In genomic region chr11:119382101-119382500, GRCh38 we compare ENCODE assay signal across 8 cellular contexts. TPM values are rescaled to one million over a fixed set of nuclear protein-coding genes. Genes with fewer than 3 reads are reported as not detected.
DNase-seq lines count a peak whose midpoint lies in the region; ATAC-seq, FAIRE-seq and TF ChIP-seq lines count a peak whose summit lies in the region.

No MANE protein-coding gene starts in this region.

- H3K79me2 ChIP-seq in endothelial cell of umbilical vein (ENCODE audit: control insufficient read depth, insufficient read depth, low read length): no peaks in the 10 kb centered on the region

- intact Hi-C loops in Caco-2 (cut with micrococcal nuclease; ENCODE audit: unreplicated experiment) (no loop called here), endothelial cell of umbilical vein (cut with micrococcal nuclease) (no loop called here), pancreas (cut with DNase I) (no loop called here)

- H3K27ac ChIP-seq in endothelial cell of umbilical vein (ENCODE audit: insufficient read depth, low read depth, low read length): no peak overlapping the region
- H3K27ac ChIP-seq in pancreas: peak overlapping the region; percentile 2 to 68 (median 41)

- no peak for TF ChIP-seq POLR2A in endothelial cell of umbilical vein (IDR thresholded peaks at IDR 0.05; ENCODE audit: low read depth, low read length)

- H3K27me3 ChIP-seq in Caco-2 (replicated peaks; ENCODE audit: control insufficient read depth, insufficient read depth, low read length) (no peaks in the 10 kb centered on the region; the same call in 1 of the 2 replicates), endothelial cell of umbilical vein (ENCODE audit: control insufficient read depth in 2 of 2, insufficient read depth in 2 of 2, low read length in 2 of 2) (peaks cover 7 to 14% of the 10 kb centered on the region in 2 experiments), pancreas (no peaks in the 10 kb centered on the region)

- H3K9me1 ChIP-seq in endothelial cell of umbilical vein (replicated peaks; ENCODE audit: control insufficient read depth, extremely low read depth, insufficient read depth, low read length): no peaks in the 10 kb centered on the region

- peak overlapping the region; percentile 75 for H3K4me2 ChIP-seq in endothelial cell of umbilical vein (ENCODE audit: insufficient read depth, low read length)

- H2AFZ ChIP-seq in endothelial cell of umbilical vein (ENCODE audit: low read depth, low read length): peak overlapping the region; percentile 56

- TF ChIP-seq CTCF in Caco-2 (IDR thresholded peaks at IDR 0.05; ENCODE audit: insufficient read depth in 1 of 2, low read depth in 1 of 2, low read length in 1 of 2, severe bottlenecking in 1 of 2, unreplicated experiment in 1 of 2): no peak
- TF ChIP-seq CTCF in LNCaP clone FGC (IDR thresholded peaks at IDR 0.05; ENCODE audit: control insufficient read depth, extremely low read depth, insufficient read depth): no peak
- TF ChIP-seq CTCF in endothelial cell of umbilical vein (IDR thresholded peaks at IDR 0.05; ENCODE audit: extremely low read depth in 1 of 2, insufficient read depth in 1 of 2, low read depth in 1 of 2, low read length in 2 of 2): no peak
- no peak for TF ChIP-seq CTCF in pancreas (IDR thresholded peaks at IDR 0.05)
- TF ChIP-seq CTCF in HFFc6 (IDR thresholded peaks at IDR 0.05): no peak

- dilution Hi-C loops in endothelial cell of umbilical vein (cut with MboI; ENCODE audit: extremely low pct_ligation_motif_present, low sequenced_read_pairs): no loop called here

- peak overlapping the region; percentile 46 for H3K4me3 ChIP-seq in Caco-2 (ENCODE audit: low read depth, low read length)
- peak overlapping the region; percentile 59 for H3K4me3 ChIP-seq in LNCaP clone FGC (ENCODE audit: low read depth, low read length)
- peak overlapping the region in 2 of 3 experiments; percentile 31 to 41 for H3K4me3 ChIP-seq in endothelial cell of umbilical vein (replicated peaks in 1 of 3; ENCODE audit: insufficient read depth in 1 of 3, low read depth in 1 of 3, low read length in 3 of 3)
- peak overlapping the region in 3 of 4 donors; percentile 35 to 62 (median 56) for H3K4me3 ChIP-seq in pancreas

- H3K36me3 ChIP-seq in Caco-2 (ENCODE audit: control insufficient read depth, insufficient read depth, low read length) (no peaks in the 10 kb centered on the region), endothelial cell of umbilical vein (ENCODE audit: control insufficient read depth in 2 of 2, extremely low read depth in 1 of 2, insufficient read depth in 2 of 2, low read length in 2 of 2) (no peaks in the 10 kb centered on the region), pancreas (no peaks in the 10 kb centered on the region)

- CTCF ChIA-PET in Caco-2 (lab: Charles Lee): interaction anchor here (1.2 to 4.7 kb wide), 2 partner anchors 43 to 138 kb away, joined by 3 to 66 read pairs; partner anchors contain the start of gene C1QTNF5
- CTCF ChIA-PET in endothelial cell of umbilical vein (lab: Charles Lee): interaction anchor here (1.3 to 4.6 kb wide), 4 partner anchors 26 to 95 kb away, joined by 5 to 44 read pairs (median 21); partner anchors contain the start of gene C1QTNF5

- POLR2A ChIA-PET in Caco-2 (lab: Charles Lee) (interaction anchor here (1.2 to 2.2 kb wide), 3 partner anchors 14 to 48 kb away, joined by 3 to 10 read pairs (median 4); partner anchors contain the start of gene RNF26), endothelial cell of umbilical vein (lab: Charles Lee) (no interaction called here)

- peak overlapping the region; percentile 17 for H3K9ac ChIP-seq in endothelial cell of umbilical vein (replicated peaks; ENCODE audit: extremely low read depth, insufficient read depth, low read length)

- H3K27ac Mint-ChIP-seq in Caco-2 (ENCODE audit: unreplicated experiment): no peak overlapping the region
- no peak overlapping the region for H3K27ac Mint-ChIP-seq in HFFc6

- BruUV-seq in Caco-2 (replicated peaks; lab: Mats Ljungman, UMichigan) (TSS peak; percentile 75), endothelial cell of umbilical vein (replicated peaks; lab: Mats Ljungman, UMichigan) (no TSS peak)

- peaks cover 14% of the 10 kb centered on the region for H3K4me1 ChIP-seq in Caco-2
- H3K4me1 ChIP-seq in endothelial cell of umbilical vein (ENCODE audit: control insufficient read depth, extremely low read depth, insufficient read depth, low read length): peaks cover 10% of the 10 kb centered on the region
- H3K4me1 ChIP-seq in pancreas: peaks cover 4 to 11% (median 7%) of the 10 kb centered on the region in 3 donors

- H3K4me1 Mint-ChIP-seq in Caco-2 (ENCODE audit: low read depth, unreplicated experiment) (peaks cover 14% of the 10 kb centered on the region), HFFc6 (ENCODE audit: low read depth) (peaks cover 8% of the 10 kb centered on the region; the same call in 1 of the 2 replicates)

- ATAC-seq in pancreas (no peak), GM18517 (IDR thresholded peaks at IDR 0.05; ENCODE audit: unreplicated experiment) (no peak)

- H4K20me1 ChIP-seq in endothelial cell of umbilical vein (replicated peaks; ENCODE audit: control insufficient read depth, extremely low read depth, insufficient read depth, low read length): no peaks in the 10 kb centered on the region

- FAIRE-seq in endothelial cell of umbilical vein (lab: Jason Lieb, UNC) (no peak), pancreas (lab: Jason Lieb, UNC) (no peak)

- H3K9me3 ChIP-seq in Caco-2: no peaks in the 10 kb centered on the region
- no peaks in the 10 kb centered on the region for H3K9me3 ChIP-seq in endothelial cell of umbilical vein (replicated peaks; ENCODE audit: control insufficient read depth, insufficient read depth, low read length)
- H3K9me3 ChIP-seq in pancreas: no peaks in the 10 kb centered on the region

- DNase-seq in Caco-2 (no peak), LNCaP clone FGC (ENCODE audit: low read depth) (no peak), endothelial cell of umbilical vein (ENCODE audit: low read depth, low spot score) (no peak), pancreas (no peak), COLO668 (lab: John Stamatoyannopoulos, UW; ENCODE audit: unreplicated experiment) (no peak), HFFc6 (no peak), germinal center (ENCODE audit: low spot score) (no peak)

- H3K27me3 Mint-ChIP-seq in Caco-2 (ENCODE audit: insufficient read depth, unreplicated experiment): peaks cover 3% of the 10 kb centered on the region
- peaks cover 3% of the 10 kb centered on the region; the same call in 1 of the 2 replicates for H3K27me3 Mint-ChIP-seq in HFFc6 (ENCODE audit: insufficient read depth)

- H3K36me3 Mint-ChIP-seq in Caco-2 (ENCODE audit: insufficient read depth, unreplicated experiment): no peaks in the 10 kb centered on the region
- no peaks in the 10 kb centered on the region for H3K36me3 Mint-ChIP-seq in HFFc6 (ENCODE audit: low read depth)

- H3K4me3 Mint-ChIP-seq in Caco-2 (ENCODE audit: unreplicated experiment): no peak overlapping the region
- no peak overlapping the region for H3K4me3 Mint-ChIP-seq in HFFc6

- 7 to 8% methylated on average over 9 of the region's 9 CpGs for WGBS in pancreas, 2 donors

- H3K9me3 Mint-ChIP-seq in Caco-2 (ENCODE audit: unreplicated experiment) (no peaks in the 10 kb centered on the region), HFFc6 (no peaks in the 10 kb centered on the region)

RNA-seq across cellular contexts. Expression of gene USP2, which starts 0.6 kb away (rescaled TPM):
- total RNA-seq in Caco-2 (2022) (13.9 and 14.4 TPM in 2 replicates), endothelial cell of umbilical vein (1.1 and 1.2 TPM in 2 replicates), pancreas (1 to 10 TPM; 4.4 to 9.1 (median 6.6) TPM)
- polyA plus RNA-seq in endothelial cell of umbilical vein (0.21 and 0.22 TPM in 2 replicates), pancreas (10 to 100 TPM in 1 of 2 donors, 1 to 10 TPM in 1; 5.9 to 15.4 TPM)
- 0.27 and 0.30 TPM in 2 replicates for polyA plus RNA-seq in endothelial cell of umbilical vein (2011; cell fraction: cytosol; rRNA removed)
- 0.21 and 0.35 TPM in 2 replicates for polyA plus RNA-seq in endothelial cell of umbilical vein (2011; cell fraction: nucleus; rRNA removed)
- polyA plus RNA-seq in endothelial cell of umbilical vein (2012): 0.64 and 1.2 TPM in 2 replicates
- polyA minus RNA-seq in endothelial cell of umbilical vein: 0.45 and 0.53 TPM in 2 replicates
- 1.7 TPM for polyA minus RNA-seq in endothelial cell of umbilical vein (2011; cell fraction: cytosol; rRNA and poly(A)+ RNA removed)
- 0.29 and 0.67 TPM in 2 replicates for polyA minus RNA-seq in endothelial cell of umbilical vein (2011; cell fraction: nucleus; rRNA and poly(A)+ RNA removed)
- total RNA-seq in HFFc6 (2021; fragmentation: NEBNext Ultra II Directional; extraction: Animal tissue kit (Norgen Biotek cat#: 25700)): under 1 TPM; 0.32 to 0.71 (median 0.49) TPM

RNA-seq across cellular contexts. Expression of gene MFRP, which starts 35.6 kb away (rescaled TPM):
- total RNA-seq in Caco-2 (2022): not detected in 2 replicates
- total RNA-seq in endothelial cell of umbilical vein: not detected in 2 replicates
- 0.03 and 0.08 TPM in 2 replicates for polyA plus RNA-seq in endothelial cell of umbilical vein
- 0.03 and 0.09 TPM in 2 replicates for polyA plus RNA-seq in endothelial cell of umbilical vein (2011; cell fraction: cytosol; rRNA removed)
- 0.04 TPM in 2 replicates for polyA plus RNA-seq in endothelial cell of umbilical vein (2011; cell fraction: nucleus; rRNA removed)
- polyA plus RNA-seq in endothelial cell of umbilical vein (2012): not detected in 2 replicates
- polyA minus RNA-seq in endothelial cell of umbilical vein: 0.11 TPM in 1 of 2 replicates, not detected in the other
- not detected for polyA minus RNA-seq in endothelial cell of umbilical vein (2011; cell fraction: cytosol; rRNA and poly(A)+ RNA removed)
- polyA minus RNA-seq in endothelial cell of umbilical vein (2011; cell fraction: nucleus; rRNA and poly(A)+ RNA removed): not detected in 2 replicates
- not detected for total RNA-seq in pancreas
- not detected for polyA plus RNA-seq in pancreas
- total RNA-seq in HFFc6 (2021; fragmentation: NEBNext Ultra II Directional; extraction: Animal tissue kit (Norgen Biotek cat#: 25700)): not detected

RNA-seq across cellular contexts. Expression of gene THY1, which starts 40.9 kb away (rescaled TPM):
- total RNA-seq in Caco-2 (2022) (not detected in 2 replicates), endothelial cell of umbilical vein (0.75 TPM in 1 of 2 replicates, not detected in the other), pancreas (10 to 100 TPM in 2 of 6 donors, 1 to 10 TPM in 4; 1.4 to 28.6 (median 3.4) TPM)
- polyA plus RNA-seq in endothelial cell of umbilical vein (1.4 and 3.1 TPM in 2 replicates), pancreas (1 to 10 TPM; 4.2 to 4.8 TPM)
- polyA plus RNA-seq in endothelial cell of umbilical vein (2011; cell fraction: cytosol; rRNA removed): 0.62 and 0.66 TPM in 2 replicates
- 0.17 and 0.41 TPM in 2 replicates for polyA plus RNA-seq in endothelial cell of umbilical vein (2011; cell fraction: nucleus; rRNA removed)
- polyA plus RNA-seq in endothelial cell of umbilical vein (2012): not detected in 2 replicates
- polyA minus RNA-seq in endothelial cell of umbilical vein: 0.66 and 2.5 TPM in 2 replicates
- polyA minus RNA-seq in endothelial cell of umbilical vein (2011; cell fraction: cytosol; rRNA and poly(A)+ RNA removed): not detected
- not detected in 2 replicates for polyA minus RNA-seq in endothelial cell of umbilical vein (2011; cell fraction: nucleus; rRNA and poly(A)+ RNA removed)
- 100 to 1,000 TPM; 705 to 934 (median 790) TPM for total RNA-seq in HFFc6 (2021; fragmentation: NEBNext Ultra II Directional; extraction: Animal tissue kit (Norgen Biotek cat#: 25700))

RNA-seq across cellular contexts. Expression of gene C1QTNF5, which starts 41.4 kb away (rescaled TPM):
- total RNA-seq in Caco-2 (2022) (0.56 and 1.2 TPM in 2 replicates), endothelial cell of umbilical vein (126 and 130 TPM in 2 replicates), pancreas (10 to 100 TPM in 3 of 6 donors, 1 to 10 TPM in 3; 6.7 to 22.9 (median 10.4) TPM)
- polyA plus RNA-seq in endothelial cell of umbilical vein (201 and 228 TPM in 2 replicates), pancreas (10 to 100 TPM; 22.2 to 27.9 TPM)
- polyA plus RNA-seq in endothelial cell of umbilical vein (2011; cell fraction: cytosol; rRNA removed): 125 and 160 TPM in 2 replicates
- polyA plus RNA-seq in endothelial cell of umbilical vein (2011; cell fraction: nucleus; rRNA removed): 72.0 and 76.7 TPM in 2 replicates
- polyA plus RNA-seq in endothelial cell of umbilical vein (2012): 98.8 and 155 TPM in 2 replicates
- 59.9 and 63.7 TPM in 2 replicates for polyA minus RNA-seq in endothelial cell of umbilical vein
- not detected for polyA minus RNA-seq in endothelial cell of umbilical vein (2011; cell fraction: cytosol; rRNA and poly(A)+ RNA removed)
- 11.6 and 24.3 TPM in 2 replicates for polyA minus RNA-seq in endothelial cell of umbilical vein (2011; cell fraction: nucleus; rRNA and poly(A)+ RNA removed)
- 10 to 100 TPM in 5 of 6 experiments, 1 to 10 TPM in 1; 8.2 to 16.1 (median 15.1) TPM for total RNA-seq in HFFc6 (2021; fragmentation: NEBNext Ultra II Directional; extraction: Animal tissue kit (Norgen Biotek cat#: 25700))

RNA-seq across cellular contexts. Expression of gene RNF26, which starts 47.8 kb away (rescaled TPM):
- total RNA-seq in Caco-2 (2022) (85.8 and 92.7 TPM in 2 replicates), endothelial cell of umbilical vein (37.9 and 40.1 TPM in 2 replicates), pancreas (10 to 100 TPM in 2 of 6 donors, 1 to 10 TPM in 4; 5.6 to 11.5 (median 8.5) TPM)
- polyA plus RNA-seq in endothelial cell of umbilical vein (41.6 and 43.8 TPM in 2 replicates), pancreas (1 to 10 TPM; 4.9 to 8.8 TPM)
- 35.5 and 38.1 TPM in 2 replicates for polyA plus RNA-seq in endothelial cell of umbilical vein (2011; cell fraction: cytosol; rRNA removed)
- 15.7 and 17.7 TPM in 2 replicates for polyA plus RNA-seq in endothelial cell of umbilical vein (2011; cell fraction: nucleus; rRNA removed)
- 29.3 and 37.9 TPM in 2 replicates for polyA plus RNA-seq in endothelial cell of umbilical vein (2012)
- polyA minus RNA-seq in endothelial cell of umbilical vein: 44.3 and 46.7 TPM in 2 replicates
- polyA minus RNA-seq in endothelial cell of umbilical vein (2011; cell fraction: cytosol; rRNA and poly(A)+ RNA removed): 31.6 TPM
- polyA minus RNA-seq in endothelial cell of umbilical vein (2011; cell fraction: nucleus; rRNA and poly(A)+ RNA removed): 16.9 and 20.4 TPM in 2 replicates
- 10 to 100 TPM; 48.6 to 63.5 (median 52.7) TPM for total RNA-seq in HFFc6 (2021; fragmentation: NEBNext Ultra II Directional; extraction: Animal tissue kit (Norgen Biotek cat#: 25700))

Comparison
In these comparisons a context has a peak if more than half of its experiments do, and no peak if none do; other contexts are left out.
1. RNA of gene THY1, which starts 40.9 kb away (total RNA-seq): 705 to 934 TPM in HFFc6; 1.4 to 28.6 TPM in pancreas, 0.75 TPM in endothelial cell of umbilical vein and not detected in Caco-2; every median in the first group is over 10 times any median in the second.
2. Peak in every context shown above with its lines, with median percentiles within 50 percentile points of each other: H3K4me3 ChIP-seq.